In genomic region chr10:32985341-32985764, GRCh38 we compare ENCODE assay signal across 2 cellular contexts.
TF ChIP-seq lines count a peak whose summit lies in the region.

No MANE protein-coding gene starts in this region.

TF ChIP-seq in IMR-90, 13 proteins besides CTCF, POLR2A, EP300 and RAD21:
- TF ChIP-seq SMC3 (IDR thresholded peaks at IDR 0.05; ENCODE audit: low read depth, low read length), result no peak
- no peak for TF ChIP-seq FOS (IDR thresholded peaks at IDR 0.05; ENCODE audit: low read depth, low read length)
- TF ChIP-seq BHLHE40 (IDR thresholded peaks at IDR 0.05; ENCODE audit: low read depth, low read length), result no peak
- TF ChIP-seq RFX5 (IDR thresholded peaks at IDR 0.05; ENCODE audit: low read depth, low read length), result no peak
- no peak for TF ChIP-seq CHD1 (IDR thresholded peaks at IDR 0.05; ENCODE audit: low read depth, low read length)
- TF ChIP-seq, protein P1, sequence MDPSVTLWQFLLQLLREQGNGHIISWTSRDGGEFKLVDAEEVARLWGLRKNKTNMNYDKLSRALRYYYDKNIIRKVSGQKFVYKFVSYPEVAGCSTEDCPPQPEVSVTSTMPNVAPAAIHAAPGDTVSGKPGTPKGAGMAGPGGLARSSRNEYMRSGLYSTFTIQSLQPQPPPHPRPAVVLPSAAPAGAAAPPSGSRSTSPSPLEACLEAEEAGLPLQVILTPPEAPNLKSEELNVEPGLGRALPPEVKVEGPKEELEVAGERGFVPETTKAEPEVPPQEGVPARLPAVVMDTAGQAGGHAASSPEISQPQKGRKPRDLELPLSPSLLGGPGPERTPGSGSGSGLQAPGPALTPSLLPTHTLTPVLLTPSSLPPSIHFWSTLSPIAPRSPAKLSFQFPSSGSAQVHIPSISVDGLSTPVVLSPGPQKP (IDR thresholded peaks at IDR 0.05; ENCODE audit: borderline replicate concordance, low read depth, low read length), result no peak
- no peak for TF ChIP-seq MXI1 (IDR thresholded peaks at IDR 0.05; ENCODE audit: borderline replicate concordance, low read depth, low read length)
- no peak for TF ChIP-seq MAZ (IDR thresholded peaks at IDR 0.05; ENCODE audit: borderline replicate concordance, low read depth, low read length)
- TF ChIP-seq CEBPB (IDR thresholded peaks at IDR 0.05; ENCODE audit: low read depth, low read length), result no peak
- TF ChIP-seq USF2 (IDR thresholded peaks at IDR 0.05; ENCODE audit: low read depth, low read length), result no peak
- no peak for TF ChIP-seq NFE2L2 (IDR thresholded peaks at IDR 0.05; ENCODE audit: low read depth, low read length)
- TF ChIP-seq MAFK (IDR thresholded peaks at IDR 0.05; ENCODE audit: low read depth, low read length), result no peak
- TF ChIP-seq RCOR1 (IDR thresholded peaks at IDR 0.05; ENCODE audit: insufficient replicate concordance, low read length), result no peak

TF ChIP-seq in liver, 16 proteins besides CTCF, POLR2A, EP300 and RAD21:
- no peak for TF ChIP-seq YY1 (IDR thresholded peaks at IDR 0.05)
- TF ChIP-seq, protein P2, sequence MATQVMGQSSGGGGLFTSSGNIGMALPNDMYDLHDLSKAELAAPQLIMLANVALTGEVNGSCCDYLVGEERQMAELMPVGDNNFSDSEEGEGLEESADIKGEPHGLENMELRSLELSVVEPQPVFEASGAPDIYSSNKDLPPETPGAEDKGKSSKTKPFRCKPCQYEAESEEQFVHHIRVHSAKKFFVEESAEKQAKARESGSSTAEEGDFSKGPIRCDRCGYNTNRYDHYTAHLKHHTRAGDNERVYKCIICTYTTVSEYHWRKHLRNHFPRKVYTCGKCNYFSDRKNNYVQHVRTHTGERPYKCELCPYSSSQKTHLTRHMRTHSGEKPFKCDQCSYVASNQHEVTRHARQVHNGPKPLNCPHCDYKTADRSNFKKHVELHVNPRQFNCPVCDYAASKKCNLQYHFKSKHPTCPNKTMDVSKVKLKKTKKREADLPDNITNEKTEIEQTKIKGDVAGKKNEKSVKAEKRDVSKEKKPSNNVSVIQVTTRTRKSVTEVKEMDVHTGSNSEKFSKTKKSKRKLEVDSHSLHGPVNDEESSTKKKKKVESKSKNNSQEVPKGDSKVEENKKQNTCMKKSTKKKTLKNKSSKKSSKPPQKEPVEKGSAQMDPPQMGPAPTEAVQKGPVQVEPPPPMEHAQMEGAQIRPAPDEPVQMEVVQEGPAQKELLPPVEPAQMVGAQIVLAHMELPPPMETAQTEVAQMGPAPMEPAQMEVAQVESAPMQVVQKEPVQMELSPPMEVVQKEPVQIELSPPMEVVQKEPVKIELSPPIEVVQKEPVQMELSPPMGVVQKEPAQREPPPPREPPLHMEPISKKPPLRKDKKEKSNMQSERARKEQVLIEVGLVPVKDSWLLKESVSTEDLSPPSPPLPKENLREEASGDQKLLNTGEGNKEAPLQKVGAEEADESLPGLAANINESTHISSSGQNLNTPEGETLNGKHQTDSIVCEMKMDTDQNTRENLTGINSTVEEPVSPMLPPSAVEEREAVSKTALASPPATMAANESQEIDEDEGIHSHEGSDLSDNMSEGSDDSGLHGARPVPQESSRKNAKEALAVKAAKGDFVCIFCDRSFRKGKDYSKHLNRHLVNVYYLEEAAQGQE (IDR thresholded peaks at IDR 0.05), result no peak
- no peak for TF ChIP-seq HNF4G (IDR thresholded peaks at IDR 0.05)
- TF ChIP-seq FOXA2 (IDR thresholded peaks at IDR 0.05), result no peak
- TF ChIP-seq JUND (IDR thresholded peaks at IDR 0.05), result no peak
- no peak for TF ChIP-seq FOXA1 (IDR thresholded peaks at IDR 0.05)
- no peak for TF ChIP-seq TAF1 (conservative IDR thresholded peaks at IDR 0.05)
- TF ChIP-seq HNF4A (conservative IDR thresholded peaks at IDR 0.05), result no peak
- TF ChIP-seq GABPA (IDR thresholded peaks at IDR 0.05 in 1 of 2, conservative IDR thresholded peaks at IDR 0.05 in 1 of 2), result no peak
- no peak for TF ChIP-seq NR2F2 (IDR thresholded peaks at IDR 0.05)
- no peak for TF ChIP-seq RXRA (IDR thresholded peaks at IDR 0.05)
- TF ChIP-seq EGR1 (IDR thresholded peaks at IDR 0.05; ENCODE audit: low read depth in 2 of 2), result no peak
- no peak for TF ChIP-seq ZBTB33 (IDR thresholded peaks at IDR 0.05)
- TF ChIP-seq, protein P3, sequence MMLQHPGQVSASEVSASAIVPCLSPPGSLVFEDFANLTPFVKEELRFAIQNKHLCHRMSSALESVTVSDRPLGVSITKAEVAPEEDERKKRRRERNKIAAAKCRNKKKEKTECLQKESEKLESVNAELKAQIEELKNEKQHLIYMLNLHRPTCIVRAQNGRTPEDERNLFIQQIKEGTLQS (IDR thresholded peaks at IDR 0.05), result no peak
- no peak for TF ChIP-seq SP1 (IDR thresholded peaks at IDR 0.05)
- TF ChIP-seq MAX (IDR thresholded peaks at IDR 0.05), result no peak
